ENCODE assay signal across 20 cellular contexts in genomic region chr12:111532741-111533140, GRCh38.
DNase-seq lines count a peak whose midpoint lies in the region; ATAC-seq, FAIRE-seq and TF ChIP-seq lines count a peak whose summit lies in the region.
"Had no signal": no experiment of that assay in that cellular context is flagged by ENCODE, and none has a peak within 500 bp of the region (broad histone marks: within the 10 kb centered on the region; RNA-seq: fewer than 3 reads in every experiment).

No MANE protein-coding gene starts in this region.

- no peak overlapping the region for H3K9ac ChIP-seq in neural progenitor cell
- H3K9ac ChIP-seq: BLaER1 had no signal

- no peak for FAIRE-seq in frontal cortex (lab: Jason Lieb, UNC)
- FAIRE-seq: D721Med, G401.6, GM12878 had no signal

- H3K4me2 ChIP-seq in neural progenitor cell = no peak overlapping the region
- H3K4me2 ChIP-seq: BLaER1 had no signal

- H3K4me1 Mint-ChIP-seq in CD8-positive, alpha-beta T cell (ENCODE audit: low read depth) = peaks cover 3% of the 10 kb centered on the region
- peaks cover 12% of the 10 kb centered on the region for H3K4me1 Mint-ChIP-seq in activated T-helper 17 cell treated with anti-CD3 and anti-CD28 coated beads, Interleukin-2, amount 50 U/mL, for 72 hours
- peaks cover 5% of the 10 kb centered on the region for H3K4me1 Mint-ChIP-seq in neural progenitor cell

- H3K36me3 ChIP-seq in CD8-positive, alpha-beta T cell (ENCODE audit: insufficient read depth, low read length) = no peaks in the 10 kb centered on the region
- H3K36me3 ChIP-seq in neural progenitor cell (no peaks in the 10 kb centered on the region), right atrium auricular region (peaks cover 36% of the 10 kb centered on the region)

- H3K36me3 Mint-ChIP-seq in CD8-positive, alpha-beta T cell = peaks cover 34% of the 10 kb centered on the region
- peaks cover 55% of the 10 kb centered on the region for H3K36me3 Mint-ChIP-seq in activated T-helper 17 cell treated with anti-CD3 and anti-CD28 coated beads, Interleukin-2, amount 50 U/mL, for 72 hours (ENCODE audit: low read depth)
- H3K36me3 Mint-ChIP-seq in neural progenitor cell = peaks cover 14% of the 10 kb centered on the region

- H3K4me1 ChIP-seq in CD8-positive, alpha-beta T cell (ENCODE audit: insufficient read depth, low read length) = no peaks in the 10 kb centered on the region
- H3K4me1 ChIP-seq in neural progenitor cell (peaks cover 14% of the 10 kb centered on the region), right atrium auricular region (no peaks in the 10 kb centered on the region)
- H3K4me1 ChIP-seq: BLaER1 had no signal

- ATAC-seq in CD8-positive, alpha-beta T cell = no peak
- ATAC-seq in activated T-helper 17 cell treated with anti-CD3 and anti-CD28 coated beads, Interleukin-2, amount 50 U/mL, for 72 hours (replicated peaks) = no peak
- ATAC-seq: GM12878 had no signal

- peaks cover 36% of the 10 kb centered on the region for H4K20me1 ChIP-seq in neural progenitor cell (ENCODE audit: low read depth)

- TF ChIP-seq CTCF in CD8-positive, alpha-beta T cell (IDR thresholded peaks at IDR 0.05) = no peak
- TF ChIP-seq CTCF in fibroblast of the aortic adventitia (IDR thresholded peaks at IDR 0.05; ENCODE audit: insufficient read depth, low read length) = no peak
- no peak for TF ChIP-seq CTCF in neural progenitor cell (IDR thresholded peaks at IDR 0.05)
- TF ChIP-seq CTCF in right atrium auricular region (IDR thresholded peaks at IDR 0.05) = no peak

- no peak overlapping the region for H3K4me3 Mint-ChIP-seq in CD8-positive, alpha-beta T cell
- H3K4me3 Mint-ChIP-seq in activated T-helper 17 cell treated with anti-CD3 and anti-CD28 coated beads, Interleukin-2, amount 50 U/mL, for 72 hours = no peak overlapping the region
- H3K4me3 Mint-ChIP-seq in neural progenitor cell = no peak overlapping the region
- H3K4me3 Mint-ChIP-seq: CD8-positive, alpha-beta memory T cell had no signal

- H3F3A ChIP-seq in neural progenitor cell (ENCODE audit: low read depth) = peaks cover 22% of the 10 kb centered on the region

- no peaks in the 10 kb centered on the region for H3K9me3 ChIP-seq in CD8-positive, alpha-beta T cell (ENCODE audit: low read length)
- H3K9me3 ChIP-seq in neural progenitor cell (ENCODE audit: low read depth) (no peaks in the 10 kb centered on the region), right atrium auricular region (no peaks in the 10 kb centered on the region)
- H3K9me3 ChIP-seq: BLaER1 had no signal

- no peak overlapping the region for H3K27ac ChIP-seq in CD8-positive, alpha-beta T cell (ENCODE audit: low read depth, low read length)
- H3K27ac ChIP-seq in neural progenitor cell (no peak overlapping the region), right atrium auricular region (no peak overlapping the region)
- H3K27ac ChIP-seq: BLaER1, HL-60 had no signal

- H3K9me3 Mint-ChIP-seq in CD8-positive, alpha-beta T cell = no peaks in the 10 kb centered on the region
- no peaks in the 10 kb centered on the region for H3K9me3 Mint-ChIP-seq in activated T-helper 17 cell treated with anti-CD3 and anti-CD28 coated beads, Interleukin-2, amount 50 U/mL, for 72 hours
- no peaks in the 10 kb centered on the region for H3K9me3 Mint-ChIP-seq in neural progenitor cell
- H3K9me3 Mint-ChIP-seq: CD8-positive, alpha-beta memory T cell had no signal

- H2AFZ ChIP-seq in neural progenitor cell (replicated peaks) = no peak overlapping the region

- H3K79me2 ChIP-seq in neural progenitor cell (ENCODE audit: low read depth) = peaks cover 7% of the 10 kb centered on the region

- H3K27me3 Mint-ChIP-seq in CD8-positive, alpha-beta T cell (ENCODE audit: low read depth) = no peaks in the 10 kb centered on the region
- no peaks in the 10 kb centered on the region for H3K27me3 Mint-ChIP-seq in activated T-helper 17 cell treated with anti-CD3 and anti-CD28 coated beads, Interleukin-2, amount 50 U/mL, for 72 hours
- no peaks in the 10 kb centered on the region for H3K27me3 Mint-ChIP-seq in neural progenitor cell (ENCODE audit: insufficient read depth, low read depth)
- H3K27me3 Mint-ChIP-seq: CD8-positive, alpha-beta memory T cell had no signal

- peak overlapping the region; percentile 23 for H3K27ac Mint-ChIP-seq in CD8-positive, alpha-beta T cell
- H3K27ac Mint-ChIP-seq in activated T-helper 17 cell treated with anti-CD3 and anti-CD28 coated beads, Interleukin-2, amount 50 U/mL, for 72 hours = peak overlapping the region; percentile 24
- H3K27ac Mint-ChIP-seq in neural progenitor cell = no peak overlapping the region

- H3K27me3 ChIP-seq in CD8-positive, alpha-beta T cell (ENCODE audit: insufficient read depth, low read length) = no peaks in the 10 kb centered on the region
- H3K27me3 ChIP-seq in neural progenitor cell = no peaks in the 10 kb centered on the region
- H3K27me3 ChIP-seq in right atrium auricular region = no peaks in the 10 kb centered on the region
- H3K27me3 ChIP-seq: BLaER1 had no signal

- CTCF ChIA-PET in CD8-positive, alpha-beta T cell (lab: Charles Lee) = interaction anchor here (3.4 kb wide), 1 partner anchor 136 kb away, joined by 22 read pairs; no protein-coding TSS in a partner anchor

- intact Hi-C loops in CD8-positive, alpha-beta T cell (cut with DNase I, micrococcal nuclease) = no loop called here

- POLR2A ChIA-PET in CD8-positive, alpha-beta T cell (lab: Charles Lee) = no interaction called here

- no peak overlapping the region for H3K4me3 ChIP-seq in CD8-positive, alpha-beta T cell (ENCODE audit: low read depth, low read length)
- no peak overlapping the region for H3K4me3 ChIP-seq in fibroblast of the aortic adventitia (ENCODE audit: low read depth, low read length)
- H3K4me3 ChIP-seq in neural progenitor cell = no peak overlapping the region
- no peak overlapping the region for H3K4me3 ChIP-seq in right atrium auricular region
- H3K4me3 ChIP-seq: BLaER1, GM12878 had no signal

- DNase-seq in CD8-positive, alpha-beta T cell = no peak
- DNase-seq in fibroblast of the aortic adventitia (ENCODE audit: low read depth) = peak; percentile 3
- DNase-seq in neural progenitor cell (ENCODE audit: low spot score) = peak; percentile 51
- no peak for DNase-seq in frontal cortex (ENCODE audit: low spot score in 2 of 2)
- DNase-seq in NCI-H2196 treated with DMSO at 0.1 percent for 48 hours (lab: John Stamatoyannopoulos, UW; ENCODE audit: unreplicated experiment) = no peak
- no peak for DNase-seq in NOMO-1 treated with dmso at 0.1 percent for 144 hours (lab: John Stamatoyannopoulos, UW; ENCODE audit: unreplicated experiment)
- DNase-seq in right atrium auricular region (ENCODE audit: low spot score) = no peak
- DNase-seq: CD8-positive, alpha-beta memory T cell; DMS79 treated with DMSO at 0.1 percent for 48 hours; HCEC 1CT; NCI-H1105 treated with DMSO at 0.1 percent for 48 hours; NCI-H187 treated with DMSO at 0.1 percent for 48 hours; NCI-H446; NCI-H69 had no signal

Comparison
In these comparisons a context has a peak if more than half of its experiments do, and no peak if none do; other contexts are left out.
1. DNase-seq: peak in fibroblast of the aortic adventitia (single experiment) and neural progenitor cell (single experiment); none in CD8-positive, alpha-beta T cell (0 of 7), frontal cortex (0 of 2), NCI-H2196 treated with DMSO at 0.1 percent for 48 hours (single experiment), NOMO-1 treated with dmso at 0.1 percent for 144 hours (single experiment) and right atrium auricular region (single experiment).